ENCODE assay signal across 28 cellular contexts in genomic region chr9:15033316-15033715, GRCh38.
"Had no signal": no experiment of that assay in that cellular context is flagged by ENCODE, and none has a peak within 500 bp of the region (broad histone marks: within the 10 kb centered on the region; RNA-seq: fewer than 3 reads in every experiment).

No MANE protein-coding gene starts in this region.

- H3K4me3 ChIP-seq: PC-9, SJCRH30 had no signal

- H2AFZ ChIP-seq: PC-9 had no signal

- H3K4me1 ChIP-seq: SJCRH30 had no signal

- H3K4me2 ChIP-seq: KMS-11, PC-9, SK-N-SH had no signal

- H3K9me3 ChIP-seq: SJCRH30, SK-N-SH had no signal

- DNase-seq: Karpas-422, MM.1S, MV-4-11, NCI-H1092, NCI-H1105, NCI-H1436 treated with DMSO at 0.1 percent for 48 hours, NCI-H1694 treated with DMSO at 0.1 percent for 48 hours, NCI-H187 treated with DMSO at 0.1 percent for 48 hours, NCI-H2029, NCI-H2081, NCI-H2171 treated with DMSO at 0.1 percent for 48 hours, NCI-H2227 treated with DMSO at 0.1 percent for 48 hours, NCI-H345, NCI-H510A treated with DMSO at 0.1 percent for 48 hours, NCI-H524 treated with DMSO at 0.1 percent for 48 hours, NCI-H526 treated with DMSO at 0.1 percent for 48 hours, NCI-H748 treated with DMSO at 0.1 percent for 48 hours, NCI-H82, PC-9, SHP77, SIG-M5, SJCRH30, SK-N-SH, SW 1271 had no signal

- ATAC-seq: Panc1, Right ventricle myocardium inferior had no signal

- H3K27me3 ChIP-seq: SJCRH30 had no signal

- H3K27ac ChIP-seq: KMS-11, PC-9, RWPE1, SJCRH30 had no signal

- H3K36me3 ChIP-seq: SJCRH30 had no signal

- H3K9ac ChIP-seq: KMS-11, SK-N-SH had no signal
